8 cellular contexts compared by ENCODE assay signal in the genomic region with DNA sequence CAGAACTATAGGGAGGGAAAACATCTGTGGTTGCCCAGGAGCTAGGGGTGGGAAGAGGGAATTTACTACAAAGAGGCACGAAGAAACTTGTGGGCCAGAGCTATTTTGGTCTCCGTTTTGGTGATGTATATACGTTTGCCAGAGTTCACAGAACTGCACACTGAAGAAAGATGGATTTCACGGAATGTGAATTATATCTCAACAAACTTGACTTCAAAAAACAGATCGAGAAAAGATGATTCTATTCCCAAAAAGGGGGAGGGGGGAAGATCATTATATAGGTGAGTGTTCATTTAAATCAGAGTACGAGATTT. TPM values are rescaled to one million over a fixed set of nuclear protein-coding genes. Genes with fewer than 3 reads are reported as not detected.
DNase-seq lines count a peak whose midpoint lies in the region; ATAC-seq lines count a peak whose summit lies in the region.

No MANE protein-coding gene starts in this region.

- peak overlapping the region; percentile 50 to 82 (median 62) for H3K4me3 ChIP-seq in subcutaneous abdominal adipose tissue (ENCODE audit: low read depth in 1 of 5, low read length in 5 of 5)

- ATAC-seq in activated CD8-positive, alpha-beta T cell treated with anti-CD3 and anti-CD28 coated beads, Interleukin-2, amount 10 ng/mL, durations not matched to agents 7 days and 5 days: no peak
- no peak for ATAC-seq in HG03159 (IDR thresholded peaks at IDR 0.05; ENCODE audit: unreplicated experiment)

- H3K27ac ChIP-seq in subcutaneous abdominal adipose tissue (ENCODE audit: low read depth, low read length): no peak overlapping the region

- peaks cover under 1% of the 10 kb centered on the region for H3K36me3 Mint-ChIP-seq in T-helper 2 cell treated with Interferon-gamma antibody and Interleukin-4, amounts not matched to agents 5 μg/mL and 100 μg/mL, for 36 hours (ENCODE audit: low read depth)
- H3K36me3 Mint-ChIP-seq in activated CD8-positive, alpha-beta T cell treated with anti-CD3 and anti-CD28 coated beads, Interleukin-2, amount 10 ng/mL, durations not matched to agents 7 days and 5 days (ENCODE audit: low read depth): peaks cover under 1% of the 10 kb centered on the region

- no peak overlapping the region for H3K27ac Mint-ChIP-seq in T-helper 2 cell treated with Interferon-gamma antibody and Interleukin-4, amounts not matched to agents 5 μg/mL and 100 μg/mL, for 36 hours
- H3K27ac Mint-ChIP-seq in activated CD8-positive, alpha-beta T cell treated with anti-CD3 and anti-CD28 coated beads, Interleukin-2, amount 10 ng/mL, durations not matched to agents 7 days and 5 days: no peak overlapping the region

- peaks cover 11% of the 10 kb centered on the region for H3K4me1 Mint-ChIP-seq in T-helper 2 cell treated with Interferon-gamma antibody and Interleukin-4, amounts not matched to agents 5 μg/mL and 100 μg/mL, for 36 hours (ENCODE audit: low read depth)
- peaks cover 12% of the 10 kb centered on the region for H3K4me1 Mint-ChIP-seq in activated CD8-positive, alpha-beta T cell treated with anti-CD3 and anti-CD28 coated beads, Interleukin-2, amount 10 ng/mL, durations not matched to agents 7 days and 5 days (ENCODE audit: low read depth)

- CTCF ChIA-PET in activated CD8-positive, alpha-beta T cell treated with anti-CD3 and anti-CD28 coated beads, Interleukin-2, amount 10 ng/mL, durations not matched to agents 7 days and 5 days (lab: Charles Lee): interaction anchor here (0.8 kb wide), 1 partner anchor 33 kb away, joined by 3 read pairs; no protein-coding TSS in a partner anchor

- H3K4me3 Mint-ChIP-seq in T-helper 2 cell treated with Interferon-gamma antibody and Interleukin-4, amounts not matched to agents 5 μg/mL and 100 μg/mL, for 36 hours: peak overlapping the region; percentile 66
- H3K4me3 Mint-ChIP-seq in activated CD8-positive, alpha-beta T cell treated with anti-CD3 and anti-CD28 coated beads, Interleukin-2, amount 10 ng/mL, durations not matched to agents 7 days and 5 days: peak overlapping the region; percentile 58

- peaks cover 19% of the 10 kb centered on the region for H3K27me3 Mint-ChIP-seq in T-helper 2 cell treated with Interferon-gamma antibody and Interleukin-4, amounts not matched to agents 5 μg/mL and 100 μg/mL, for 36 hours (ENCODE audit: low read depth)
- peaks cover 9% of the 10 kb centered on the region for H3K27me3 Mint-ChIP-seq in activated CD8-positive, alpha-beta T cell treated with anti-CD3 and anti-CD28 coated beads, Interleukin-2, amount 10 ng/mL, durations not matched to agents 7 days and 5 days (ENCODE audit: low read depth)

- no peaks in the 10 kb centered on the region for H3K9me3 ChIP-seq in subcutaneous abdominal adipose tissue (ENCODE audit: control insufficient read depth in 5 of 5, low read length in 5 of 5)

- POLR2A ChIA-PET in activated CD8-positive, alpha-beta T cell treated with anti-CD3 and anti-CD28 coated beads, Interleukin-2, amount 10 ng/mL, durations not matched to agents 7 days and 5 days (lab: Charles Lee): interaction anchor here (1.2 kb wide), 1 partner anchor 14 kb away, joined by 4 read pairs; no protein-coding TSS in a partner anchor

- H3K27me3 ChIP-seq in subcutaneous abdominal adipose tissue (ENCODE audit: control insufficient read depth in 5 of 5, insufficient read depth in 4 of 5, low read length in 5 of 5): peaks cover 0 to 14% (median 0%) of the 10 kb centered on the region in 5 donors

- peaks cover 0 to 5% (median 0%) of the 10 kb centered on the region in 5 donors for H3K36me3 ChIP-seq in subcutaneous abdominal adipose tissue (ENCODE audit: control insufficient read depth in 5 of 5, insufficient read depth in 5 of 5, low read length in 5 of 5)

- DNase-seq in T-helper 2 cell treated with Interferon-gamma antibody and Interleukin-4, amounts not matched to agents 5 μg/mL and 100 μg/mL, for 36 hours (ENCODE audit: low spot score): no peak
- DNase-seq in T-helper 2 cell: no peak
- no peak for DNase-seq in activated CD8-positive, alpha-beta T cell treated with anti-CD3 and anti-CD28 coated beads, Interleukin-2, amount 10 ng/mL, durations not matched to agents 7 days and 5 days
- peak; percentile 36 for DNase-seq in iPS-NIHi11 (ENCODE audit: low spot score)
- no peak for DNase-seq in NCI-H345 (lab: John Stamatoyannopoulos, UW)
- no peak for DNase-seq in HuH-7.5 (ENCODE audit: low spot score)

- peaks cover 0 to 17% (median 15%) of the 10 kb centered on the region in 5 donors for H3K4me1 ChIP-seq in subcutaneous abdominal adipose tissue (ENCODE audit: control insufficient read depth in 5 of 5, insufficient read depth in 5 of 5, low read length in 5 of 5)

- H3K9me3 Mint-ChIP-seq in T-helper 2 cell treated with Interferon-gamma antibody and Interleukin-4, amounts not matched to agents 5 μg/mL and 100 μg/mL, for 36 hours: no peaks in the 10 kb centered on the region
- no peaks in the 10 kb centered on the region for H3K9me3 Mint-ChIP-seq in activated CD8-positive, alpha-beta T cell treated with anti-CD3 and anti-CD28 coated beads, Interleukin-2, amount 10 ng/mL, durations not matched to agents 7 days and 5 days (ENCODE audit: insufficient read depth)

- H3K9ac ChIP-seq in subcutaneous abdominal adipose tissue (ENCODE audit: low read length in 5 of 5): peak overlapping the region in 3 of 5 donors; percentile 51 to 62 (median 56)

RNA-seq across cellular contexts. Expression of a gene that starts 0.3 kb away (rescaled TPM):
- total RNA-seq in activated CD8-positive, alpha-beta T cell treated with anti-CD3 and anti-CD28 coated beads, Interleukin-2, amount 10 ng/mL, durations not matched to agents 7 days and 5 days: under 1 TPM; 0.52 to 0.68 TPM

RNA-seq across cellular contexts. Expression of a gene that starts 14.9 kb away (rescaled TPM):
- 10 to 100 TPM; 10.4 to 11.2 TPM for total RNA-seq in activated CD8-positive, alpha-beta T cell treated with anti-CD3 and anti-CD28 coated beads, Interleukin-2, amount 10 ng/mL, durations not matched to agents 7 days and 5 days

RNA-seq across cellular contexts. Expression of a gene that starts 31.7 kb away (rescaled TPM):
- total RNA-seq in activated CD8-positive, alpha-beta T cell treated with anti-CD3 and anti-CD28 coated beads, Interleukin-2, amount 10 ng/mL, durations not matched to agents 7 days and 5 days: not detected

RNA-seq across cellular contexts. Expression of a gene that starts 49.2 kb away (rescaled TPM):
- total RNA-seq in activated CD8-positive, alpha-beta T cell treated with anti-CD3 and anti-CD28 coated beads, Interleukin-2, amount 10 ng/mL, durations not matched to agents 7 days and 5 days: 1 to 10 TPM; 7.7 to 8.1 TPM
